In the genomic region with DNA sequence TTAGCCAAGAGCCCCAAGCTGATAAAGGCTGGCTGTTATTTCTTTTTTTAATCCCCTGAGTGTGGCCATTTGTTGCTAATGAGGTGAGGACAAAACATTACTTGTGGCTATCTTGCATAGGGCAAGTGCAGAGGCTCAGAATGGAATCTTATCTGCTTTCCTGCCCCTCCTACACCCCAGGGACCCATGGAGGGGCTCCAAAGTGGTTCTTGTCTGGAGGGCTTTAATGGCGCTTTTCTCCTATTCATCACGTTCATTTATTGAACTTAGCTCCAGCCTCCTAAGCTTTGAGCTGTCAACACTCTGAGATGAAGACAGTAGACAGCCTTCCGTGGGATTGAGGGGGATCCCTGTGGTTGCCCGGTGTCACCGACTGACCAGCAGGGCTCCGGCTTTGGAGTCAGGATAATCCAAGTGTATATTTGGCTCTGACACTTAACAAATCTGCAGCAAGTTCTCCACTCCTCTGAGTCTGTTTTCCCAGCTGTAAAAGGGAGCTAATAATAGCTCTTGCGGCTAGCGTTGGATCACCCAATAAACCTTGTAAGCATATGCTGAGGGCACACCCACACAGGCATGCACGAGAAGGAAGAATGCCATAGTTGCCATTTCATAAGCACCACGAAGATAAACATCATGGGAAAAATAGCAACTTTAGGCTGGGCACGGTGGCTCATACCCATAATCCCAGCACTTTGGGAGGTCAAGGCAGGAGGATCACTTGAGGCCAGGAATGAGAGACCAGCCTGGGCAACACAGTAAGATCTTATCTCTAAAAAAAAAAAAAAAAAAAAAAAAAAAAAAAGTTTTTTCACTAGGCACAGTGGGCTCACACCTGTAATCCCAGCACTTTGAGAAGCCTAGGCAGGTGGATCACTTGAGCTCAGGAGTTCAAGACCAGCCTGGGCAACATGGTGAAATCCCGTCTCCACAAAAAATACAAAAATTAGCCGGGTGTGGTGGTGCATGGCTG, we compare ENCODE assay signal across 9 cellular contexts. TPM values are rescaled to one million over a fixed set of nuclear protein-coding genes. Genes with fewer than 3 reads are reported as not detected.
A peak's percentile ranks its signal among the peaks of the same experiment; 100 is the strongest.
DNase-seq lines count a peak whose midpoint lies in the region; ATAC-seq and TF ChIP-seq lines count a peak whose summit lies in the region.
"Had no signal": no experiment of that assay in that cellular context is flagged by ENCODE, and none has a peak within 500 bp of the region (broad histone marks: within the 10 kb centered on the region; RNA-seq: fewer than 3 reads in every experiment).

No MANE protein-coding gene starts in this region.

- WGBS in lung, 2 donors, result 46 to 55% methylated on average over 13 of the region's 13 CpGs
- no CpG with 5 or more reads among the region's 13 CpGs for WGBS in H9 (ENCODE audit: extremely low coverage, insufficient read length, low lambda C conversion rate)

- H2BK5ac ChIP-seq in H9 (ENCODE audit: insufficient read length, low read length), result no peak overlapping the region

- H3K36me3 Mint-ChIP-seq in H9 (ENCODE audit: insufficient read depth in 1 of 3, low read depth in 3 of 3), result peaks cover 0 to 5% (median 0%) of the 10 kb centered on the region in 3 experiments; a peak in 3 of 7 replicates

- no peak overlapping the region for H3T11ph ChIP-seq in H9 (ENCODE audit: low read length)

- H3K4ac ChIP-seq in H9 (ENCODE audit: low read depth, low read length), result no peak overlapping the region

- H4K20me1 ChIP-seq in H9 (ENCODE audit: control insufficient read depth, insufficient read depth, insufficient read length), result no peaks in the 10 kb centered on the region

- H3K9me3 ChIP-seq in AG04450 (ENCODE audit: control insufficient read depth, insufficient read depth, low read length) (0 out of 2 replicates have a peak, but pooled peaks cover 2% of the 10 kb centered on the region), lung (ENCODE audit: control insufficient read depth in 2 of 2, insufficient read depth in 1 of 2, low read length in 1 of 2) (peaks cover 0 to 11% of the 10 kb centered on the region in 2 donors), H9 (ENCODE audit: control insufficient read depth, low read depth, low read length) (no peaks in the 10 kb centered on the region)

- peaks cover 15 to 21% of the 10 kb centered on the region in 2 experiments for H3K4me1 Mint-ChIP-seq in H9

- no peak overlapping the region for H3K56ac ChIP-seq in H9 (ENCODE audit: insufficient read length, low read depth, low read length)

- peaks cover 0 to 3% of the 10 kb centered on the region in 2 donors for H3K4me1 ChIP-seq in lung (ENCODE audit: control insufficient read depth in 2 of 2, insufficient read depth in 2 of 2, low read length in 2 of 2)
- H3K4me1 ChIP-seq in H9 (ENCODE audit: insufficient read depth, low read length), result no peaks in the 10 kb centered on the region

- no peak overlapping the region for H3K4me3 Mint-ChIP-seq in H9
- H3K4me3 Mint-ChIP-seq: WTC11 had no signal

- DNase-seq in AG04450 (ENCODE audit: low read depth, low spot score), result peak; percentile 77
- DNase-seq in LNCaP clone FGC (ENCODE audit: low read depth), result peak; percentile 74
- DNase-seq in astrocyte of the hippocampus (ENCODE audit: low read depth, low spot score), result peak; percentile 86
- DNase-seq in lung (ENCODE audit: low spot score), result no peak
- no peak for DNase-seq in effector CD4-positive, alpha-beta T cell
- no peak for DNase-seq in NCI-H1930 (lab: John Stamatoyannopoulos, UW)
- no peak for DNase-seq in NCI-H146 (lab: John Stamatoyannopoulos, UW)
- no peak for DNase-seq in H9

- H3K4me2 ChIP-seq in H9 (ENCODE audit: insufficient read depth, insufficient read length, low read length), result no peak overlapping the region

- H3K27me3 ChIP-seq in AG04450 (ENCODE audit: control insufficient read depth, insufficient read depth, low read length) (peaks cover 18% of the 10 kb centered on the region), lung (ENCODE audit: control insufficient read depth, insufficient read depth) (no peaks in the 10 kb centered on the region), H9 (ENCODE audit: insufficient read depth, low read length) (no peaks in the 10 kb centered on the region)

- H3K23ac ChIP-seq in H9 (ENCODE audit: insufficient read length, low read depth, low read length), result no peak overlapping the region

- H4K8ac ChIP-seq in H9 (replicated peaks; ENCODE audit: insufficient read length, low read depth, low read length), result no peak overlapping the region

- no peak overlapping the region for H3K14ac ChIP-seq in H9 (ENCODE audit: insufficient read depth, low read length)

- no peak overlapping the region for H2BK120ac ChIP-seq in H9 (ENCODE audit: low read depth, low read length, poor library complexity, severe bottlenecking)

- no peak overlapping the region for H4K91ac ChIP-seq in H9 (ENCODE audit: insufficient read length, low read depth, low read length)

- H3K27ac Mint-ChIP-seq in H9, result no peak overlapping the region
- H3K27ac Mint-ChIP-seq: WTC11 had no signal

- H3K27me3 Mint-ChIP-seq in H9 (ENCODE audit: low read depth), result peaks cover 13% of the 10 kb centered on the region; the same call in 1 of the 2 replicates

- H3K9ac ChIP-seq in H9 (ENCODE audit: extremely low read depth, insufficient read length, low read length), result no peak overlapping the region

- H2BK15ac ChIP-seq in H9 (ENCODE audit: low read depth, low read length), result no peak overlapping the region

- no peak overlapping the region for H2BK20ac ChIP-seq in H9 (ENCODE audit: low read depth, low read length, poor library complexity, severe bottlenecking)

- no peak overlapping the region for H4K5ac ChIP-seq in H9 (ENCODE audit: insufficient read length, low read depth, low read length)

- no peak overlapping the region for H3K27ac ChIP-seq in AG04450 (ENCODE audit: low read depth, low read length)
- peak overlapping the region in 1 of 2 donors; percentile 13 for H3K27ac ChIP-seq in lung (ENCODE audit: low read depth in 1 of 2, low read length in 1 of 2)
- H3K27ac ChIP-seq in H9 (ENCODE audit: insufficient read length, low read depth, low read length), result no peak overlapping the region

- H2AK5ac ChIP-seq in H9 (ENCODE audit: insufficient read length, low read length), result no peak overlapping the region

- no peak overlapping the region for H2AFZ ChIP-seq in H9 (ENCODE audit: low read length)

- no peaks in the 10 kb centered on the region for H3K79me1 ChIP-seq in H9 (ENCODE audit: insufficient read depth, low read depth, low read length, poor library complexity, severe bottlenecking)

- H3K9me3 Mint-ChIP-seq in H9, result peaks cover 13 to 16% of the 10 kb centered on the region in 2 experiments; a peak in 3 of 5 replicates

- H3K18ac ChIP-seq in H9 (ENCODE audit: insufficient read length, low read depth, low read length), result no peak overlapping the region

- ATAC-seq in lung (ENCODE audit: insufficient read depth, low FRiP score), result peak; percentile 47
- ATAC-seq: WTC11 had no signal

- H2BK12ac ChIP-seq in H9 (ENCODE audit: insufficient read length, low read depth, low read length), result no peak overlapping the region

- H3K23me2 ChIP-seq in H9 (ENCODE audit: insufficient read length, low read depth, low read length, poor library complexity, severe bottlenecking), result no peaks in the 10 kb centered on the region

- CTCF ChIA-PET in AG04450 (lab: Charles Lee), result interaction anchor here (2.8 kb wide), 1 partner anchor 10 kb away, joined by 24 read pairs; no protein-coding TSS in a partner anchor

- TF ChIP-seq CTCF in AG04450 (IDR thresholded peaks at IDR 0.05; ENCODE audit: low read depth, low read length) (peak; percentile 25; the same call in 1 of the 2 replicates), LNCaP clone FGC (IDR thresholded peaks at IDR 0.05; ENCODE audit: control insufficient read depth, extremely low read depth, insufficient read depth) (no peak), lung (IDR thresholded peaks at IDR 0.05; ENCODE audit: control extremely low read depth, extremely low read depth) (no peak), H9 (conservative IDR thresholded peaks at IDR 0.05) (no peak)

- H3K4me3 ChIP-seq in AG04450 (ENCODE audit: low read depth, low read length) (no peak overlapping the region), LNCaP clone FGC (ENCODE audit: low read depth, low read length) (no peak overlapping the region), lung (no peak overlapping the region)

- POLR2A ChIA-PET in AG04450 (lab: Yijun Ruan, JAX), result no interaction called here

- H3K79me2 ChIP-seq in H9 (ENCODE audit: insufficient read depth, low read length), result no peaks in the 10 kb centered on the region

- no peaks in the 10 kb centered on the region for H3K36me3 ChIP-seq in lung (ENCODE audit: control insufficient read depth in 2 of 2, insufficient read depth in 2 of 2, low read length in 2 of 2)

RNA-seq across cellular contexts. Expression of gene MYH11, which starts 44.8 kb away (rescaled TPM):
- polyA plus RNA-seq in AG04450 (2011; rRNA removed), result 0.20 and 0.22 TPM in 2 replicates
- 0.26 and 0.32 TPM in 2 replicates for polyA minus RNA-seq in AG04450 (2011; rRNA and poly(A)+ RNA removed)
- total RNA-seq in lung, result 100 to 1,000 TPM in 1 of 2 donors, 10 to 100 TPM in 1; 75.7 to 146 TPM
- polyA plus RNA-seq in lung, result 10 to 100 TPM; 25.7 to 34.3 TPM
- total RNA-seq in H9 (2021), result 0.42 and 0.88 TPM in 2 replicates

Comparison
In these comparisons a context has a peak if more than half of its experiments do, and no peak if none do; other contexts are left out.
1. DNase-seq: peak in AG04450 (single experiment), LNCaP clone FGC (single experiment) and astrocyte of the hippocampus (single experiment); none in lung (single experiment), effector CD4-positive, alpha-beta T cell (single experiment), NCI-H1930 (0 of 2), NCI-H146 (single experiment) and H9 (single experiment).
2. RNA of gene MYH11, which starts 44.8 kb away (total RNA-seq): 75.7 to 146 TPM in lung; 0.42 to 0.88 TPM in H9; every median in the first group is over 10 times any median in the second.